11 cellular contexts compared by ENCODE assay signal in the genomic region with DNA sequence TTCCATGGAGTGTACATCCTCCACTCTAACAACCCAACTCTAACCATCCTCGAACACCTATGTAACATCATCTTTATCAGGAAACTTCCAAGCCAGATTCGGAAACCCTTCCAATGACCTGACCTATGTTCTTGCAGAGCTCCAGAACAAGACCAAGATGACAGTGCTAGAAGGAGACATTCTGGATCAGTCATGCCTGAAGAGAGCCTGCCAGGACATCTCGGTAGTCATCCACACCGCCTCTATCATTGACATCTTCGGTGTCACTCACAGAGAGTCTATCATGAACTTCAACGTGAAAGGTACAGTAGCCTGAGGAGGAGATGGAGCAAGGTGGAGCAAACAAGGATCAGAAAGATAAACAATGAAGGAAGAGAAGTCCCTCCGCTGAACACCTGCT. TPM values are rescaled to one million over a fixed set of nuclear protein-coding genes. Genes with fewer than 3 reads are reported as not detected.
"Had no signal": no experiment of that assay in that cellular context is flagged by ENCODE, and none has a peak within 500 bp of the region (broad histone marks: within the 10 kb centered on the region; RNA-seq: fewer than 3 reads in every experiment).

No MANE protein-coding gene starts in this region.

- H3K9me3 Mint-ChIP-seq: GM23338, H9, HFFc6 had no signal

- H3K4me2 ChIP-seq: GM23338 had no signal

- H3K27ac ChIP-seq: GM23248 had no signal

- H3K27ac Mint-ChIP-seq: GM23338, H9, HFFc6 had no signal

- H2AFZ ChIP-seq: GM23248, GM23338 had no signal

- FAIRE-seq: H54 had no signal

- H3K4me1 ChIP-seq: HAP-1 had no signal

- H3K4me3 ChIP-seq: GM23248, GM23338, HAP-1 had no signal

- H3K9ac ChIP-seq: GM23248 had no signal

- DNase-seq: GM23248, GOT3, H9, HCEC 1CT, HFFc6 had no signal

- ATAC-seq: HCT116 had no signal

- H3K9me3 ChIP-seq: HAP-1 had no signal

- H3K4me3 Mint-ChIP-seq: GM23338, H9, HFFc6 had no signal

- H3K36me3 ChIP-seq: HAP-1 had no signal

RNA-seq across cellular contexts. Expression of a gene that starts 36.1 kb away (rescaled TPM):
- total RNA-seq: GM23248, GM23338, H4, H7, H9, HFFc6 had no signal
- polyA plus RNA-seq: GM23248, GM23338 had no signal

RNA-seq across cellular contexts. Expression of a gene that starts 56.0 kb away (rescaled TPM):
- total RNA-seq: GM23248, GM23338, H4, H9, HFFc6 had no signal
- polyA plus RNA-seq: GM23248, GM23338 had no signal
